9 cellular contexts compared by ENCODE assay signal in the genomic region with DNA sequence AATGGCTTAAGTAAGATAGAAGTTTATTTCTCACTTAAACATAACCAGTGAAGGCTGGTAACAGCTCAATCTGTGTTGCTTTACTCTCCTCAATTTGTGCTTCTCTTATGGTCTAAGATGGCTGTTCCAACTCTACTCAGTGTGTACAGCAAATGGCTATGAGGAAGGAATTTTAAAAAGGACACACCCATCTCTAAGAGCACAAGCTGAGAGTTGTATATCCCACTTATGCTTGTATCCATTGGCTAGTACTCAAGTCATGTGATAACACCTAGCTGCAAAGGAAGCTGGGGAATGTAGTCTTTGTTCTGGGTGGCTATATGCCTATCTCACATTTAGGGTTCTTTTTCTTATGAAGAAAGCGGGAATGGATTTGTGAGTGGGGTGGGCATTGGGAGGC.
DNase-seq lines count a peak whose midpoint lies in the region; ATAC-seq, FAIRE-seq and TF ChIP-seq lines count a peak whose summit lies in the region.
"Had no signal": no experiment of that assay in that cellular context is flagged by ENCODE, and none has a peak within 500 bp of the region (broad histone marks: within the 10 kb centered on the region; RNA-seq: fewer than 3 reads in every experiment).

No MANE protein-coding gene starts in this region.

- DNase-seq in Calu3 (peak; percentile 2), LoVo (ENCODE audit: low spot score) (peak; percentile 41), H1 (ENCODE audit: low read depth in 1 of 2, low spot score in 2 of 2) (no peak), hepatocyte (ENCODE audit: low spot score) (no peak), GM13977 (ENCODE audit: low spot score) (no peak), COLO668 (lab: John Stamatoyannopoulos, UW; ENCODE audit: unreplicated experiment) (no peak)
- DNase-seq in activated naive CD4-positive, alpha-beta T cell treated with Interleukin-2 at 50 U/mL for 16 hours = no peak
- DNase-seq: activated CD8-positive, alpha-beta memory T cell treated with anti-CD3 and anti-CD28 coated beads for 24 hours had no signal

- H3K56ac ChIP-seq in H1 (replicated peaks; ENCODE audit: insufficient read length, low read depth, low read length) = no peak overlapping the region

- H3K27me3 Mint-ChIP-seq in Calu3 (ENCODE audit: unreplicated experiment) = no peaks in the 10 kb centered on the region

- CTCF ChIA-PET in Calu3 (lab: Charles Lee) (interaction anchor here (0.5 kb wide), 1 partner anchor 550 kb away, joined by 8 read pairs; no protein-coding TSS in a partner anchor), H1 (lab: Charles Lee; ENCODE audit: partially characterized antibody) (interaction anchor here (1.0 to 1.1 kb wide), 2 partner anchors 9 to 15 kb away, joined by 3 read pairs; no protein-coding TSS in a partner anchor)

- H2BK5ac ChIP-seq in H1 (ENCODE audit: low read depth, low read length) = no peak overlapping the region

- no peak overlapping the region for H3K27ac Mint-ChIP-seq in Calu3 (ENCODE audit: unreplicated experiment)

- H4K20me1 ChIP-seq in H1 (replicated peaks in 1 of 2; ENCODE audit: control insufficient read depth in 1 of 2, insufficient read depth in 2 of 2, low read length in 2 of 2) (no peaks in the 10 kb centered on the region), hepatocyte (ENCODE audit: insufficient read depth, poor library complexity, severe bottlenecking) (no peaks in the 10 kb centered on the region)

- no peak overlapping the region for H3K23ac ChIP-seq in H1 (ENCODE audit: insufficient read length)

- intact Hi-C loops in Calu3 (cut with micrococcal nuclease; ENCODE audit: unreplicated experiment) = no loop called here

- peak; percentile 90 for FAIRE-seq in H1 (lab: Jason Lieb, UNC)

- no peak overlapping the region for H2AK5ac ChIP-seq in H1 (ENCODE audit: low read depth, low read length)

- peaks cover 0 to 1% (median 0%) of the 10 kb centered on the region in 4 experiments; a peak in 1 of 7 replicates for H3K27me3 ChIP-seq in H1 (replicated peaks in 1 of 4; ENCODE audit: control insufficient read depth in 3 of 4, extremely low read depth in 1 of 4, insufficient read depth in 3 of 4, low read length in 3 of 4)
- H3K27me3 ChIP-seq in hepatocyte = no peaks in the 10 kb centered on the region

- H3K18ac ChIP-seq in H1 (ENCODE audit: extremely low read depth, low read length) = no peak overlapping the region

- H3K27ac ChIP-seq in H1 (ENCODE audit: low read depth, low read length) (no peak overlapping the region), hepatocyte (no peak overlapping the region)

- H2BK20ac ChIP-seq in H1 (ENCODE audit: low read length) = no peak overlapping the region

- TF ChIP-seq CTCF in Calu3 (IDR thresholded peaks at IDR 0.05; ENCODE audit: unreplicated experiment) = no peak
- no peak for TF ChIP-seq CTCF in H1 (IDR thresholded peaks at IDR 0.05; ENCODE audit: control extremely low read depth in 1 of 3, insufficient read depth in 1 of 3, low read depth in 1 of 3, low read length in 3 of 3)
- TF ChIP-seq CTCF in hepatocyte (IDR thresholded peaks at IDR 0.05; ENCODE audit: poor library complexity) = no peak
- no peak for TF ChIP-seq CTCF in GM13977 (IDR thresholded peaks at IDR 0.05; ENCODE audit: extremely low read depth, insufficient read depth, missing control alignments)

- no peak overlapping the region for H4K91ac ChIP-seq in H1 (replicated peaks; ENCODE audit: insufficient read length, low read length)

- no peak for TF ChIP-seq RAD21 in H1 (IDR thresholded peaks at IDR 0.05 in 1 of 2, conservative IDR thresholded peaks at IDR 0.05 in 1 of 2; ENCODE audit: low read depth in 2 of 2, low read length in 2 of 2)

- no peak overlapping the region for H3K14ac ChIP-seq in H1 (ENCODE audit: insufficient read length)

- H3K9me3 ChIP-seq in H1 (ENCODE audit: insufficient read depth in 2 of 2, low read depth in 1 of 2, low read length in 1 of 2) (no peaks in the 10 kb centered on the region), hepatocyte (ENCODE audit: low read depth) (no peaks in the 10 kb centered on the region)

- no peaks in the 10 kb centered on the region for H3K36me3 Mint-ChIP-seq in Calu3 (ENCODE audit: insufficient read depth, unreplicated experiment)

- no peak overlapping the region for H3K4me3 Mint-ChIP-seq in Calu3 (ENCODE audit: low read depth, unreplicated experiment)

- no peaks in the 10 kb centered on the region for H3K4me1 Mint-ChIP-seq in Calu3 (ENCODE audit: low read depth, unreplicated experiment)

- H4K5ac ChIP-seq in H1 (ENCODE audit: insufficient read length, low read depth, low read length) = no peak overlapping the region

- H3K4me1 ChIP-seq in H1 (replicated peaks in 1 of 4; ENCODE audit: control insufficient read depth in 3 of 4, insufficient read depth in 4 of 4, low read length in 3 of 4) = no peaks in the 10 kb centered on the region
- H3K4me1 ChIP-seq in hepatocyte (ENCODE audit: insufficient read depth) = no peaks in the 10 kb centered on the region

- no peak overlapping the region for H3K4ac ChIP-seq in H1 (replicated peaks; ENCODE audit: insufficient read length, low read depth, low read length)

- H2AFZ ChIP-seq in H1 (ENCODE audit: low read length) (peak overlapping the region; percentile 81; the same call in 1 of the 2 replicates), hepatocyte (no peak overlapping the region)

- H3K9me3 Mint-ChIP-seq in Calu3 (ENCODE audit: low read depth, unreplicated experiment) = no peaks in the 10 kb centered on the region

- H3K9ac ChIP-seq in H1 (replicated peaks in 1 of 4; ENCODE audit: extremely low read depth in 1 of 4, low read depth in 3 of 4, low read length in 3 of 4) = no peak overlapping the region

- H3K79me1 ChIP-seq in H1 (ENCODE audit: low read depth, low read length) = no peaks in the 10 kb centered on the region

- WGBS in H1 (ENCODE audit: extremely low coverage in 1 of 2, insufficient coverage in 1 of 2, insufficient read length in 1 of 2, insufficient replicate concordance in 2 of 2, low coverage in 1 of 2, low lambda C conversion rate in 2 of 2, missing lambda C conversion rate in 1 of 2), 2 experiments = 100% methylated on average over 1 of the region's 1 CpG; no CpG with 5 or more reads in 1 of the 2 experiments
- 25% methylated on average over 1 of the region's 1 CpG for WGBS in hepatocyte (ENCODE audit: low lambda C conversion rate, missing lambda C conversion rate)

- no peak for TF ChIP-seq EP300 in H1 (IDR thresholded peaks at IDR 0.05; ENCODE audit: borderline replicate concordance in 1 of 2, low read depth in 2 of 2, low read length in 2 of 2)

- ATAC-seq in GM21515 (IDR thresholded peaks at IDR 0.05; ENCODE audit: unreplicated experiment) = peak; percentile 85

- no peak overlapping the region for H2BK15ac ChIP-seq in H1 (ENCODE audit: low read length)

- H3K79me2 ChIP-seq in H1 (ENCODE audit: control insufficient read depth in 1 of 2, insufficient read depth in 2 of 2, low read length in 2 of 2) (no peaks in the 10 kb centered on the region), hepatocyte (no peaks in the 10 kb centered on the region)

- H3K36me3 ChIP-seq in H1 (ENCODE audit: control insufficient read depth in 2 of 4, insufficient read depth in 4 of 4, low read length in 3 of 4) (no peaks in the 10 kb centered on the region), hepatocyte (replicated peaks; ENCODE audit: insufficient read depth, low read depth) (no peaks in the 10 kb centered on the region)

- H3K9me2 ChIP-seq in hepatocyte (replicated peaks; ENCODE audit: insufficient read depth) = no peaks in the 10 kb centered on the region

- no TSS peak for BruUV-seq in Calu3 (replicated peaks; lab: Mats Ljungman, UMichigan)

- H4K8ac ChIP-seq in H1 (ENCODE audit: extremely low read depth, insufficient read depth, low read length) = no peak overlapping the region

- H3K4me3 ChIP-seq in H1 (ENCODE audit: extremely low read depth in 1 of 4, insufficient read depth in 2 of 4, low read depth in 3 of 4, low read length in 4 of 4) = no peak overlapping the region
- no peak overlapping the region for H3K4me3 ChIP-seq in hepatocyte

- no peaks in the 10 kb centered on the region for H3K23me2 ChIP-seq in H1 (ENCODE audit: low read depth, low read length)

- H2BK12ac ChIP-seq in H1 (ENCODE audit: low read depth, low read length) = no peak overlapping the region

- H3K4me2 ChIP-seq in H1 (ENCODE audit: insufficient read depth in 1 of 2, low read depth in 2 of 2, low read length in 2 of 2) (no peak overlapping the region; a peak in 1 of 4 replicates), hepatocyte (no peak overlapping the region)

- TF ChIP-seq POLR2A in H1 (IDR thresholded peaks at IDR 0.05; ENCODE audit: control extremely low read depth in 1 of 2, low read depth in 2 of 2, low read length in 2 of 2) = no peak

- POLR2A ChIA-PET in H1 (lab: Charles Lee; ENCODE audit: partially characterized antibody) = interaction anchor here (1.1 kb wide), 1 partner anchor 8 kb away, joined by 3 read pairs; no protein-coding TSS in a partner anchor

- in situ Hi-C loops in GM13977 (cut with MboI; ENCODE audit: low pct_unique_long_range_greater_than_20kb, low sequenced_read_pairs, unreplicated experiment) = no loop called here

- no peak overlapping the region for H2BK120ac ChIP-seq in H1 (replicated peaks; ENCODE audit: low read depth, low read length)

TF ChIP-seq in H1, 55 proteins besides CTCF, POLR2A, EP300 and RAD21 (continues in another document):
- TF ChIP-seq CREB1 (IDR thresholded peaks at IDR 0.05) (no peak), RNF2 (IDR thresholded peaks at IDR 0.05; ENCODE audit: borderline replicate concordance, low read depth, low read length, missing control alignments, poor library complexity, severe bottlenecking) (no peak), SP1 (IDR thresholded peaks at IDR 0.05; ENCODE audit: low read depth, low read length) (0 out of 2 replicates have a peak, but pooled peaks have one; percentile 21), CBX8 (IDR thresholded peaks at IDR 0.05; ENCODE audit: borderline replicate concordance, low read depth, low read length) (no peak), TBP (IDR thresholded peaks at IDR 0.05; ENCODE audit: low read depth, low read length) (no peak), RBBP5 (IDR thresholded peaks at IDR 0.05; ENCODE audit: borderline replicate concordance, low read depth, low read length) (no peak), HDAC6 (IDR thresholded peaks at IDR 0.05; ENCODE audit: low read depth, low read length) (no peak), YY1 (IDR thresholded peaks at IDR 0.05; ENCODE audit: low read depth, low read length) (0 out of 2 replicates have a peak, but pooled peaks have one; percentile 25), NRF1 (IDR thresholded peaks at IDR 0.05; ENCODE audit: low read depth, low read length) (no peak), KDM1A (IDR thresholded peaks at IDR 0.05; ENCODE audit: borderline replicate concordance, low read length) (no peak), TAF1 (IDR thresholded peaks at IDR 0.05; ENCODE audit: low read depth, low read length) (no peak)

Comparison
In these comparisons a context has a peak if more than half of its experiments do, and no peak if none do; other contexts are left out.
1. DNase-seq: peak in Calu3 (single experiment) and LoVo (single experiment); none in H1 (0 of 2), hepatocyte (single experiment), GM13977 (single experiment), COLO668 (single experiment) and activated naive CD4-positive, alpha-beta T cell treated with Interleukin-2 at 50 U/mL for 16 hours (single experiment).